8 cellular contexts compared by ENCODE assay signal in the genomic region with DNA sequence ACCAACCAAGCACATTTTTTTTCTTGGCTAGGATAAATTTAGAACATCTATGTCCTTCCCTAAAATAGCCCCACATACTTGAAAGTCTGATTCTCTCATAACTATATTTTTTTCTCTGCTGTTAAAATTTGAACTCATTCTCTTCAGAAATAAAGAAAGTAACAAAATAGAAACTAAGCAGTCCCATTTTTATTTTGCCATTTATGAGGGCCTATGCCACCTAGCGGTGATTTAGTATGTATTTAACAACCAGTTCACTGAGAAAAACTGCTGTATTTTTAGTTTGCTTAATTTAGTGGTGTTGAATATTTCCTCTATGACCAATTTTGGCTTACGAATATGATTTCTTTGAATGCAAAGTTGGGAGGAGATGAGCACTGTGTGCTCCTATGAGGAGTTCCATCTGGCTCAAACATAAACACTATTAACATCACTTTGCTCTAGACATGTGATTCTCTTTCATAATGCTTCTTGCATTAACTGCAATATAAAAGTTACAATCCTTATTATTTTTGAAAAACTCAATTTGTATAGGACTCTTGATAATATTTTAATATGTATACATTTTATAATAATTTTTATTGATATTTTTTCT.
DNase-seq lines count a peak whose midpoint lies in the region; ATAC-seq, FAIRE-seq and TF ChIP-seq lines count a peak whose summit lies in the region.
"Not testable (repeated sequence)": the region's sequence is repeated elsewhere in the genome, so short reads cannot be mapped to it uniquely, and the experiment has no call there.

No MANE protein-coding gene starts in this region.

- ATAC-seq in HG03432 (IDR thresholded peaks at IDR 0.05; ENCODE audit: unreplicated experiment) = peak; percentile 45

- not testable (repeated sequence) for H4K20me1 ChIP-seq in astrocyte (ENCODE audit: insufficient read depth, low read length); osteoblast (ENCODE audit: insufficient read depth, low read length)

- H3K27me3 Mint-ChIP-seq in astrocyte (ENCODE audit: low read depth, unreplicated experiment); type B pancreatic cell: not testable (repeated sequence)

- H3K27ac Mint-ChIP-seq in astrocyte (ENCODE audit: unreplicated experiment); type B pancreatic cell: not testable (repeated sequence)

- H3K27me3 ChIP-seq in astrocyte (ENCODE audit: insufficient read depth, low read length); osteoblast (ENCODE audit: insufficient read depth, low read length): not testable (repeated sequence)

- peak; percentile 30 for TF ChIP-seq CTCF in VCaP (conservative IDR thresholded peaks at IDR 0.05)
- TF ChIP-seq CTCF in astrocyte (IDR thresholded peaks at IDR 0.05; ENCODE audit: insufficient read depth, low read depth, low read length) = peak; percentile 20
- peak; percentile 14 for TF ChIP-seq CTCF in epithelial cell of esophagus (IDR thresholded peaks at IDR 0.05; ENCODE audit: insufficient read depth, low read depth, low read length, missing control alignments)
- peak; percentile 22 for TF ChIP-seq CTCF in osteoblast (IDR thresholded peaks at IDR 0.05; ENCODE audit: extremely low read depth, low read depth, low read length)
- TF ChIP-seq CTCF in type B pancreatic cell (conservative IDR thresholded peaks at IDR 0.05) = peak; percentile 73

- not testable (repeated sequence) for H3K9me3 Mint-ChIP-seq in astrocyte (ENCODE audit: unreplicated experiment); type B pancreatic cell

- not testable (repeated sequence) for H3K36me3 Mint-ChIP-seq in astrocyte (ENCODE audit: low read depth, unreplicated experiment); type B pancreatic cell

- in situ Hi-C loops in Caki2 (cut with HindIII; ENCODE audit: low pct_unique_long_range_greater_than_20kb, low sequenced_read_pairs) = not testable (repeated sequence)

- not testable (repeated sequence) for FAIRE-seq in astrocyte (lab: Jason Lieb, UNC)

- not testable (repeated sequence) for H3K9ac ChIP-seq in astrocyte (ENCODE audit: low read length)

- not testable (repeated sequence) for H3K4me3 ChIP-seq in astrocyte (ENCODE audit: insufficient read depth, low read depth, low read length); epithelial cell of esophagus (ENCODE audit: low read length); osteoblast (ENCODE audit: insufficient read depth, low read length)

- not testable (repeated sequence) for H2AFZ ChIP-seq in astrocyte (ENCODE audit: low read depth, low read length); osteoblast (ENCODE audit: low read length)

- not testable (repeated sequence) for H3K27ac ChIP-seq in VCaP; astrocyte (ENCODE audit: low read depth, low read length); osteoblast (ENCODE audit: low read depth, low read length)

- H3K36me3 ChIP-seq in astrocyte (ENCODE audit: insufficient read depth, low read length); osteoblast (ENCODE audit: insufficient read depth, low read length): not testable (repeated sequence)

- not testable (repeated sequence) for H3K9me3 ChIP-seq in astrocyte (ENCODE audit: insufficient read depth, low read depth, low read length); osteoblast (ENCODE audit: low read depth, low read length)

- not testable (repeated sequence) for H3K4me2 ChIP-seq in astrocyte (ENCODE audit: low read length); osteoblast (ENCODE audit: insufficient read depth, low read length)

- not testable (repeated sequence) for H3K4me3 Mint-ChIP-seq in astrocyte (ENCODE audit: unreplicated experiment); type B pancreatic cell

- DNase-seq in Caki2 (ENCODE audit: low read depth) = peak; percentile 0
- peak; percentile 12 for DNase-seq in astrocyte (ENCODE audit: low read depth)
- not testable (repeated sequence) for DNase-seq in epithelial cell of esophagus (ENCODE audit: low read depth); osteoblast (ENCODE audit: insufficient read length, low spot score, missing footprints); type B pancreatic cell (ENCODE audit: extremely low spot score, unreplicated experiment)
- peak; percentile 43 for DNase-seq in iris pigment epithelial cell (ENCODE audit: low read depth)

- H3K4me1 ChIP-seq in astrocyte (ENCODE audit: insufficient read depth, low read length); osteoblast (ENCODE audit: insufficient read depth, low read length): not testable (repeated sequence)

- not testable (repeated sequence) for H3K4me1 Mint-ChIP-seq in astrocyte (ENCODE audit: low read depth, unreplicated experiment); type B pancreatic cell (ENCODE audit: unreplicated experiment)

- not testable (repeated sequence) for H3K79me2 ChIP-seq in astrocyte (ENCODE audit: insufficient read depth, low read length); osteoblast (ENCODE audit: insufficient read depth, low read length)

Comparison
In these comparisons a context has a peak if more than half of its experiments do, and no peak if none do; other contexts are left out.
1. CTCF ChIP-seq: peak in every context shown above with its lines; median percentile 73 in type B pancreatic cell; 30 in VCaP; 22 in osteoblast; 20 in astrocyte; 14 in epithelial cell of esophagus.